8 cellular contexts compared by ENCODE assay signal in the genomic region with DNA sequence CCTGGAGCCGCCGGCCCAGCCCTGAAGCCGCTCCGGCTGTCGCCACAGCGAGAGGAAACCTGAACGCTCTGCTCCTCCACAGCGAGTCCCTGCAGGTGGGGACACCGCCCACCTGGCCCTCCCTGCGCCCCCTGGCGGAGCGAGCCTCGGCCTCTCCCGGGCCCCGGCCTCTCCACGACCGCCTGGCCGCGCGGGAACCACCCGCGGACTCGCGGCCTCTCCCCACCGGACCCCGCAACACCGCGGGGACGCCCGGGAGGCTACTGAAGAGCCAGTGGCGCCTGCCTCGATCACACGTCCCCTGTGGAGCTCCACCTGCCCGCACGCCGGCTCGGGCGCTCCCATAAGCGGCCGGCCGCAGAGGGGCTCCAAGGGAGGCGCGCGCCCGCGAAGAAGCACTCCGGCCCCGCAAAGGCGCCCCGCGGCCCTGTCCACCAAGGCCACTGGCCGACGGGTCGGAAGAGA.
DNase-seq lines count a peak whose midpoint lies in the region; ATAC-seq and TF ChIP-seq lines count a peak whose summit lies in the region.

No MANE protein-coding gene starts in this region.

- H3K9me3 ChIP-seq in osteoblast (ENCODE audit: low read depth, low read length) (no peaks in the 10 kb centered on the region), thymus (ENCODE audit: control insufficient read depth) (no peaks in the 10 kb centered on the region)

- peak overlapping the region; percentile 13 for H3K4me2 ChIP-seq in osteoblast (ENCODE audit: insufficient read depth, low read length)

- peak overlapping the region; percentile 59 for H3K4me3 Mint-ChIP-seq in activated T-cell treated with anti-CD3 and anti-CD28 coated beads, Interleukin-2, amount 50 U/mL, for 4 hours

- H3K4me3 ChIP-seq in fibroblast of mammary gland (ENCODE audit: control insufficient read depth, low read depth, low read length) (no peak overlapping the region), osteoblast (ENCODE audit: insufficient read depth, low read length) (no peak overlapping the region), thymus (ENCODE audit: low read length) (peak overlapping the region; percentile 42)

- H3K36me3 Mint-ChIP-seq in activated T-cell treated with anti-CD3 and anti-CD28 coated beads, Interleukin-2, amount 50 U/mL, for 4 hours (ENCODE audit: insufficient read depth) = no peaks in the 10 kb centered on the region

- H3K27me3 ChIP-seq in osteoblast (ENCODE audit: insufficient read depth, low read length) (peaks cover 60% of the 10 kb centered on the region), thymus (ENCODE audit: control insufficient read depth, insufficient read depth) (peaks cover 16% of the 10 kb centered on the region)

- peak; percentile 31 for TF ChIP-seq CTCF in fibroblast of mammary gland (conservative IDR thresholded peaks at IDR 0.05; ENCODE audit: control insufficient read depth, insufficient read depth, low read depth, low read length)
- peak; percentile 37 for TF ChIP-seq CTCF in osteoblast (IDR thresholded peaks at IDR 0.05; ENCODE audit: extremely low read depth, low read depth, low read length)

- DNase-seq in NCI-H748 treated with DMSO at 0.1 percent for 48 hours (lab: John Stamatoyannopoulos, UW) (peak; percentile 28), fibroblast of mammary gland (ENCODE audit: low read depth) (no peak), osteoblast (ENCODE audit: insufficient read length, low spot score, missing footprints) (no peak)
- DNase-seq in activated T-cell treated with anti-CD3 and anti-CD28 coated beads, Interleukin-2, amount 50 U/mL, for 4 hours = peak; percentile 87

- H3K27me3 Mint-ChIP-seq in activated T-cell treated with anti-CD3 and anti-CD28 coated beads, Interleukin-2, amount 50 U/mL, for 4 hours (ENCODE audit: low read depth) = peaks cover 14% of the 10 kb centered on the region

- H2AFZ ChIP-seq in osteoblast (ENCODE audit: low read length) = no peak overlapping the region

- peaks cover 48% of the 10 kb centered on the region for H3K4me1 Mint-ChIP-seq in activated T-cell treated with anti-CD3 and anti-CD28 coated beads, Interleukin-2, amount 50 U/mL, for 4 hours (ENCODE audit: low read depth)

- no peaks in the 10 kb centered on the region for H3K4me1 ChIP-seq in osteoblast (ENCODE audit: insufficient read depth, low read length)
- H3K4me1 ChIP-seq in thymus (ENCODE audit: control insufficient read depth, insufficient read depth, low read length) = peaks cover 9% of the 10 kb centered on the region

- no peaks in the 10 kb centered on the region for H3K79me2 ChIP-seq in osteoblast (ENCODE audit: insufficient read depth, low read length)

- ATAC-seq in GM18511 (IDR thresholded peaks at IDR 0.05; ENCODE audit: unreplicated experiment) (peak; percentile 44), HG02981 (IDR thresholded peaks at IDR 0.05; ENCODE audit: unreplicated experiment) (no peak), GM21367 (IDR thresholded peaks at IDR 0.05; ENCODE audit: unreplicated experiment) (no peak)
- ATAC-seq in activated T-cell treated with anti-CD3 and anti-CD28 coated beads, Interleukin-2, amount 50 U/mL, for 4 hours = peak; percentile 82

- H3K36me3 ChIP-seq in osteoblast (ENCODE audit: insufficient read depth, low read length) = no peaks in the 10 kb centered on the region
- no peaks in the 10 kb centered on the region for H3K36me3 ChIP-seq in thymus (ENCODE audit: control insufficient read depth, insufficient read depth)

- no peaks in the 10 kb centered on the region for H4K20me1 ChIP-seq in osteoblast (ENCODE audit: insufficient read depth, low read length)

- H3K27ac ChIP-seq in osteoblast (ENCODE audit: low read depth, low read length) = no peak overlapping the region
- H3K27ac ChIP-seq in thymus (ENCODE audit: low read depth) = no peak overlapping the region

- WGBS in thymus = 1% methylated on average over 54 of the region's 54 CpGs

- H3K9me3 Mint-ChIP-seq in activated T-cell treated with anti-CD3 and anti-CD28 coated beads, Interleukin-2, amount 50 U/mL, for 4 hours = no peaks in the 10 kb centered on the region

Comparison
In these comparisons a context has a peak if more than half of its experiments do, and no peak if none do; other contexts are left out.
1. ATAC-seq: peak in GM18511 (single experiment) and activated T-cell treated with anti-CD3 and anti-CD28 coated beads, Interleukin-2, amount 50 U/mL, for 4 hours (2 of 2); none in HG02981 (single experiment) and GM21367 (single experiment).
2. DNase-seq: peak in NCI-H748 treated with DMSO at 0.1 percent for 48 hours (single experiment) and activated T-cell treated with anti-CD3 and anti-CD28 coated beads, Interleukin-2, amount 50 U/mL, for 4 hours (single experiment); none in fibroblast of mammary gland (single experiment) and osteoblast (single experiment).